8 cellular contexts compared by ENCODE assay signal in the genomic region with DNA sequence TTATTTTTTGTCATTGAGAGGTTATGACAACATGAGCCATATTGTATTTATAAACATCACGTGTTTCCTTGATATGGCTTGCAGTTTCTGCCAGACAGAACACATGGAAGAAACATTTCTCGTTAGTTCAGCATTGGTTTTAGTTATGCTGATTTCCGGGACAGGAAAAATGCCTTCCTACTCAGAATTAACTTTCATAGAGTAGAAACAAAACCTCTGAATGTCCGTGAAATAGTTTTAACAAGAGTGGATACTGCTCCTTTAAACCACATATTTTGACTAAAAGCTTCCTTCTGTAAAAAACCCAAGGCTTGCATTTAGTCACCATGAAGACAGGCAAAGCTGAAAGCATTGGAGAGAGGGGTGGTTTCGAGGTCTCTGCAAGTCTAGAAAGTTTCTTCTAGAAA.
A peak's percentile ranks its signal among the peaks of the same experiment; 100 is the strongest.
DNase-seq lines count a peak whose midpoint lies in the region; ATAC-seq and TF ChIP-seq lines count a peak whose summit lies in the region.

No MANE protein-coding gene starts in this region.

- TF ChIP-seq CTCF in PC-3 (conservative IDR thresholded peaks at IDR 0.05; ENCODE audit: low read depth, low read length) = no peak

- no peaks in the 10 kb centered on the region for H3K9me2 ChIP-seq in PC-3 (replicated peaks; ENCODE audit: low read length)

- DNase-seq in fibroblast of peridontal ligament (ENCODE audit: extremely low read depth) (peak; percentile 79), PC-3 (no peak), SK-N-DZ (ENCODE audit: low spot score) (no peak)
- DNase-seq in stimulated activated CD4-positive, alpha-beta T cell treated with anti-CD3 and anti-CD28 coated beads, Interleukin-12 subunit alpha, Interleukin-12 subunit beta, amount 100 ng/mL, for 4 hours = no peak
- no peak for DNase-seq in stimulated activated CD4-positive, alpha-beta T cell treated with anti-CD3 and anti-CD28 coated beads, Interleukin-15, amount 100 ng/mL, for 24 hours

- H2AFZ ChIP-seq in ACC112 (ENCODE audit: low read length, unreplicated experiment) = peak overlapping the region; percentile 93
- H2AFZ ChIP-seq in PC-3 (ENCODE audit: low read length) = no peak overlapping the region

- H3K4me3 ChIP-seq in ACC112 (ENCODE audit: low read depth, low read length) (peak overlapping the region; percentile 76), PC-3 (ENCODE audit: low read length) (no peak overlapping the region)

- peak; percentile 96 for ATAC-seq in GM19395 (IDR thresholded peaks at IDR 0.05; ENCODE audit: unreplicated experiment)
- peak; percentile 92 for ATAC-seq in HG03439 (IDR thresholded peaks at IDR 0.05; ENCODE audit: unreplicated experiment)
- ATAC-seq in PC-3 = no peak

- H4K20me1 ChIP-seq in PC-3 (ENCODE audit: low read length) = no peaks in the 10 kb centered on the region

- H3K79me2 ChIP-seq in ACC112 (ENCODE audit: control insufficient read depth, insufficient read depth, low read length, unreplicated experiment) (no peaks in the 10 kb centered on the region), PC-3 (ENCODE audit: low read length) (no peaks in the 10 kb centered on the region)

- H3F3A ChIP-seq in PC-3 (ENCODE audit: low read length, unreplicated experiment) = no peaks in the 10 kb centered on the region

- intact Hi-C loops in PC-3 (cut with micrococcal nuclease) = no loop called here

- no peaks in the 10 kb centered on the region for H3K27me3 ChIP-seq in ACC112 (ENCODE audit: insufficient read depth, low read length)
- no peaks in the 10 kb centered on the region for H3K27me3 ChIP-seq in PC-3 (ENCODE audit: low read length)

- H3K36me3 ChIP-seq in ACC112 (ENCODE audit: insufficient read depth, low read length) = no peaks in the 10 kb centered on the region
- no peaks in the 10 kb centered on the region for H3K36me3 ChIP-seq in PC-3 (ENCODE audit: low read depth, low read length)

- no peak overlapping the region for H3K4me2 ChIP-seq in PC-3 (ENCODE audit: low read length)

- peaks cover 22% of the 10 kb centered on the region for H3K4me1 ChIP-seq in ACC112 (ENCODE audit: control insufficient read depth, insufficient read depth, low read length, unreplicated experiment)
- H3K4me1 ChIP-seq in PC-3 (ENCODE audit: insufficient read depth, low read length) = peaks cover 18% of the 10 kb centered on the region

- POLR2A ChIA-PET in PC-3 (lab: Charles Lee; ENCODE audit: unreplicated experiment) = no interaction called here

- H3K27ac ChIP-seq in ACC112 (ENCODE audit: low read depth, low read length) (peak overlapping the region; percentile 80), PC-3 (ENCODE audit: low read length) (no peak overlapping the region)

- no peak overlapping the region for H3K9ac ChIP-seq in PC-3 (ENCODE audit: low read length)

- CTCF ChIA-PET in PC-3 (lab: Charles Lee) = no interaction called here

- no peaks in the 10 kb centered on the region for H3K9me3 ChIP-seq in PC-3 (ENCODE audit: low read length)

- BruUV-seq in PC-3 (replicated peaks; lab: Mats Ljungman, UMichigan) = no TSS peak
